In genomic region chr10:28676968-28677888, GRCh38 we compare ENCODE assay signal across 8 cellular contexts. TPM values are rescaled to one million over a fixed set of nuclear protein-coding genes. Genes with fewer than 3 reads are reported as not detected.
DNase-seq lines count a peak whose midpoint lies in the region; ATAC-seq, FAIRE-seq and TF ChIP-seq lines count a peak whose summit lies in the region.

A gene with protein sequence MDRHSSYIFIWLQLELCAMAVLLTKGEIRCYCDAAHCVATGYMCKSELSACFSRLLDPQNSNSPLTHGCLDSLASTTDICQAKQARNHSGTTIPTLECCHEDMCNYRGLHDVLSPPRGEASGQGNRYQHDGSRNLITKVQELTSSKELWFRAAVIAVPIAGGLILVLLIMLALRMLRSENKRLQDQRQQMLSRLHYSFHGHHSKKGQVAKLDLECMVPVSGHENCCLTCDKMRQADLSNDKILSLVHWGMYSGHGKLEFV (plus strand): TSS chr10:28677521. CDS start chr10:28677898, 377 bp downstream.

- intact Hi-C loops in A673 (cut with micrococcal nuclease; ENCODE audit: unreplicated experiment) = loop anchor here (2.0 to 5.0 kb wide), 4 partner anchors 200 to 455 kb away; no protein-coding TSS in a partner anchor

- no peaks in the 10 kb centered on the region for H3K27me3 ChIP-seq in A673 (replicated peaks; ENCODE audit: insufficient read depth, low read depth, low read length, poor library complexity)
- H3K27me3 ChIP-seq in bronchial epithelial cell (ENCODE audit: control insufficient read depth, insufficient read depth, low read length) = peaks cover 4% of the 10 kb centered on the region

- no TSS peak for BruUV-seq in A673 (replicated peaks; lab: Mats Ljungman, UMichigan)

- TF ChIP-seq CTCF in A673 (conservative IDR thresholded peaks at IDR 0.05; ENCODE audit: low read depth, low read length) (peak; percentile 58), WI38 (IDR thresholded peaks at IDR 0.05; ENCODE audit: low read depth, low read length) (0 out of 2 replicates have a peak, but pooled peaks have one; percentile 38), bronchial epithelial cell (IDR thresholded peaks at IDR 0.05; ENCODE audit: insufficient read depth, low read length, severe bottlenecking) (peak; percentile 71)

- FAIRE-seq in bronchial epithelial cell (lab: Jason Lieb, UNC) = no peak

- peaks cover 11% of the 10 kb centered on the region for H3K36me3 ChIP-seq in A673 (ENCODE audit: insufficient read depth, low read length, poor library complexity, severe bottlenecking)
- H3K36me3 ChIP-seq in bronchial epithelial cell (ENCODE audit: control insufficient read depth, insufficient read depth, low read length) = no peaks in the 10 kb centered on the region

- ATAC-seq in GM18520 (IDR thresholded peaks at IDR 0.05; ENCODE audit: unreplicated experiment) (peak; percentile 92), HG03039 (IDR thresholded peaks at IDR 0.05; ENCODE audit: unreplicated experiment) (peak; percentile 99)

- CTCF ChIA-PET in A673 (lab: Charles Lee) = interaction anchor here (0.5 to 1.2 kb wide), 6 partner anchors 13 to 904 kb away, joined by 3 to 5 read pairs (median 3); no protein-coding TSS in a partner anchor

- peak within 1 kb of the TSS; percentile 87 for H3K27ac ChIP-seq in A673 (ENCODE audit: low read depth, low read length, poor library complexity, severe bottlenecking)

- H3K9me3 ChIP-seq in A673 (ENCODE audit: low read depth, low read length, poor library complexity, severe bottlenecking) = no peaks in the 10 kb centered on the region

- peak within 1 kb of the TSS; percentile 87 for H3K4me3 ChIP-seq in A673 (ENCODE audit: low read depth, low read length, poor library complexity, severe bottlenecking)
- peak within 1 kb of the TSS; percentile 72 for H3K4me3 ChIP-seq in WI38 (ENCODE audit: low read depth, low read length)
- H3K4me3 ChIP-seq in bronchial epithelial cell (ENCODE audit: low read depth, low read length) = peak within 1 kb of the TSS; percentile 74

- DNase-seq in A673 (ENCODE audit: low spot score) (peak; percentile 98), NCI-H2107 treated with DMSO at 0.1 percent for 48 hours (lab: John Stamatoyannopoulos, UW; ENCODE audit: unreplicated experiment) (peak; percentile 28), bronchial epithelial cell (ENCODE audit: low read depth) (peak; percentile 73), iris pigment epithelial cell (ENCODE audit: low read depth) (peak; percentile 93), smooth muscle cell of the brain vasculature (ENCODE audit: low read depth, low spot score) (peak; percentile 50)

- H3K4me1 ChIP-seq in A673 (ENCODE audit: insufficient read depth, low read length, poor library complexity, severe bottlenecking) = peaks cover 18% of the 10 kb centered on the region

- POLR2A ChIA-PET in A673 (lab: Charles Lee; ENCODE audit: low non-redundant PET) = no interaction called here

RNA-seq across cellular contexts. Expression of the gene that starts here (rescaled TPM):
- total RNA-seq in A673 (2021) (24.8 and 31.9 TPM in 2 replicates), bronchial epithelial cell (8.7 and 28.5 TPM in 2 replicates)

Comparison
In these comparisons a context has a peak if more than half of its experiments do, and no peak if none do; other contexts are left out.
1. Peak in every context shown above with its lines: DNase-seq, ATAC-seq, H3K4me3 ChIP-seq and H3K27ac ChIP-seq.
2. DNase-seq: peak in every context shown above with its lines; median percentile 98 in A673; 93 in iris pigment epithelial cell; 73 in bronchial epithelial cell; 50 in smooth muscle cell of the brain vasculature; 28 in NCI-H2107 treated with DMSO at 0.1 percent for 48 hours.